12 cellular contexts compared by ENCODE assay signal in the genomic region with DNA sequence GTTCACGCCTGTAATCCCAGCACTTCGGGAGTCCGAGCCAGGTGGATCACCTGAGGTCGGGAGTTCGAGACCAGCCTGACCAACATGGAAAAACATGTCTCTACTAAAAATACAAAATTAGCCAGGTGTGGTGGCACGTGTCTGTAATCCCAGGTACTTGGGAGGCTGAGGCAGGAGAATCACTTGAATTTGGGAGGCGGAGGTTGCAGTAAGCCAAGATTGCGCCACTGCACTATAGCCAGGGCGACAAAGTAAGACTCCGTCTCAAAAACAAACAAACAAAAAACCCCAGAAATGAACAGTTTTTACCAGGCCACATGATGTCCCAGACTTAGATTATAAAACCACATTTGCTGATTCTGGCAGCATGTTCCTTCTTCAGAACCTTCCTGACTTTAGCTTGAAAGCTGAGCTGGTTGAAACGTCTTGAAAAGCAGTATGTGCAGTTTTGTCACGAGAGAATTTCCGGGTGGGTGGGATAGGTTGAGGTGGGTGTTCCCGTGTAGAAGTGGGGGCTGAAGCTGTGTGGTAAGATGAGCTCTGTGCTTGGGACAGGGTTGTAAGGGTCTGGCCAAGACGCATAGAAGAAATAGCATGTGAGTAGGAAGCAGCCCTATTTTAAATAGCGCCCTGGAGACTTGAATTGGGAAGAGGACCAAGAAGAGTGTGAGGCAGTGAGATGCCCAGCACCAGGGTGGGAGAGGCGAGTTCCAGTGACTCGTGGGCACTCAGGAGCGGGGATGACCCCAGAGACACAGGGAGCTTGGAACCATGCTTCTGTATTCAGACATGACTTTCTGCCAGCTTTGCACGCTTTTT. TPM values are rescaled to one million over a fixed set of nuclear protein-coding genes. Genes with fewer than 3 reads are reported as not detected.
DNase-seq lines count a peak whose midpoint lies in the region; ATAC-seq and TF ChIP-seq lines count a peak whose summit lies in the region.
"Had no signal": no experiment of that assay in that cellular context is flagged by ENCODE, and none has a peak within 500 bp of the region (broad histone marks: within the 10 kb centered on the region; RNA-seq: fewer than 3 reads in every experiment).

No MANE protein-coding gene starts in this region.

- no peak overlapping the region for H3K4me3 ChIP-seq in fibroblast of the aortic adventitia (ENCODE audit: low read depth, low read length)
- H3K4me3 ChIP-seq: testis had no signal

- DNase-seq in Right ventricle myocardium inferior (ENCODE audit: missing footprints) = no peak
- DNase-seq in cardiac septum (ENCODE audit: low spot score) = no peak
- DNase-seq in fibroblast of the aortic adventitia (ENCODE audit: low read depth) = peak; percentile 64
- peak in 2 of 10 donors; percentile 15 to 17 for DNase-seq in naive thymus-derived CD8-positive, alpha-beta T cell
- no peak for DNase-seq in stimulated activated CD8-positive, alpha-beta memory T cell treated with anti-CD3 and anti-CD28 coated beads, Interleukin-4, amount 100 ng/mL, for 48 hours
- no peak for DNase-seq in posterior vena cava (ENCODE audit: low spot score)
- no peak for DNase-seq in foreskin melanocyte
- DNase-seq: ACHN; activated naive CD4-positive, alpha-beta T cell treated with anti-CD3 and anti-CD28 coated beads for 36 hours; testis had no signal

- H3K27ac Mint-ChIP-seq in naive thymus-derived CD8-positive, alpha-beta T cell = peak overlapping the region; percentile 18 to 86 (median 61)
- H3K27ac Mint-ChIP-seq: activated naive CD4-positive, alpha-beta T cell treated with anti-CD3 and anti-CD28 coated beads for 36 hours had no signal

- H3K4me3 Mint-ChIP-seq in naive thymus-derived CD8-positive, alpha-beta T cell = peak overlapping the region in 9 of 10 donors; percentile 19 to 80 (median 67)
- H3K4me3 Mint-ChIP-seq: activated naive CD4-positive, alpha-beta T cell treated with anti-CD3 and anti-CD28 coated beads for 36 hours had no signal

- H3K27me3 Mint-ChIP-seq in naive thymus-derived CD8-positive, alpha-beta T cell = no peaks in the 10 kb centered on the region

- peaks cover 36 to 88% (median 69%) of the 10 kb centered on the region in 4 donors for H3K4me1 Mint-ChIP-seq in naive thymus-derived CD8-positive, alpha-beta T cell

- ATAC-seq in Right ventricle myocardium inferior (peak; percentile 20), HG03565 (IDR thresholded peaks at IDR 0.05; ENCODE audit: unreplicated experiment) (no peak)
- ATAC-seq in naive thymus-derived CD8-positive, alpha-beta T cell = peak; percentile 14 to 30
- ATAC-seq: activated CD4-positive, CD25-positive, alpha-beta regulatory T cell treated with anti-CD3 and anti-CD28 coated beads, Interleukin-2, amount 50 U/mL, for 24 hours had no signal

- H3K36me3 Mint-ChIP-seq in naive thymus-derived CD8-positive, alpha-beta T cell = peaks cover 0 to 31% (median 0%) of the 10 kb centered on the region in 3 donors

- no peak for TF ChIP-seq CTCF in fibroblast of the aortic adventitia (IDR thresholded peaks at IDR 0.05; ENCODE audit: insufficient read depth, low read length)

- H3K9me3 Mint-ChIP-seq in naive thymus-derived CD8-positive, alpha-beta T cell = no peaks in the 10 kb centered on the region
- H3K9me3 Mint-ChIP-seq: activated naive CD4-positive, alpha-beta T cell treated with anti-CD3 and anti-CD28 coated beads for 36 hours had no signal

- POLR2A ChIA-PET in naive thymus-derived CD8-positive, alpha-beta T cell (lab: Charles Lee) = interaction anchor here (0.5 to 1.0 kb wide), 2 partner anchors 29 to 90 kb away, joined by 3 to 5 read pairs; no protein-coding TSS in a partner anchor

- intact Hi-C loops in Right ventricle myocardium inferior (cut with DNase I) = no loop called here
- intact Hi-C loops in cardiac septum (cut with DNase I) = no loop called here
- intact Hi-C loops in posterior vena cava (cut with DNase I) = no loop called here

RNA-seq across cellular contexts. Expression of a gene that starts 7.5 kb away (rescaled TPM):
- total RNA-seq in Right ventricle myocardium inferior = 51.7 TPM
- total RNA-seq in cardiac septum = 40.3 TPM
- 65.4 and 72.9 TPM in 2 replicates for total RNA-seq in fibroblast of the aortic adventitia (ENCODE audit: low replicate concordance)
- total RNA-seq in naive thymus-derived CD8-positive, alpha-beta T cell = 10 to 100 TPM; 77.8 to 80.8 TPM
- 10 to 100 TPM in 2 of 3 donors, 1 to 10 TPM in 1; 8.2 to 13.9 (median 11.6) TPM for polyA plus RNA-seq in naive thymus-derived CD8-positive, alpha-beta T cell
- total RNA-seq in posterior vena cava = 100 to 1,000 TPM in 1 of 2 donors, 10 to 100 TPM in 1; 83.5 to 117 TPM

RNA-seq across cellular contexts. Expression of a gene that starts 22.6 kb away (rescaled TPM):
- total RNA-seq in Right ventricle myocardium inferior = 49.4 TPM
- total RNA-seq in cardiac septum = 63.7 TPM
- 35.1 and 47.2 TPM in 2 replicates for total RNA-seq in fibroblast of the aortic adventitia (ENCODE audit: low replicate concordance)
- 10 to 100 TPM; 54.6 to 55.8 TPM for total RNA-seq in naive thymus-derived CD8-positive, alpha-beta T cell
- polyA plus RNA-seq in naive thymus-derived CD8-positive, alpha-beta T cell = 10 to 100 TPM; 50.2 to 61.5 (median 54.7) TPM
- 10 to 100 TPM; 57.9 to 88.5 TPM for total RNA-seq in posterior vena cava
